In genomic region chr3:16550305-16550675, GRCh38 we compare ENCODE assay signal across 11 cellular contexts. TPM values are rescaled to one million over a fixed set of nuclear protein-coding genes. Genes with fewer than 3 reads are reported as not detected.
A peak's percentile ranks its signal among the peaks of the same experiment; 100 is the strongest.
DNase-seq lines count a peak whose midpoint lies in the region; ATAC-seq and TF ChIP-seq lines count a peak whose summit lies in the region.
"Had no signal": no experiment of that assay in that cellular context is flagged by ENCODE, and none has a peak within 500 bp of the region (broad histone marks: within the 10 kb centered on the region; RNA-seq: fewer than 3 reads in every experiment).

No MANE protein-coding gene starts in this region.

- H3K36me3 Mint-ChIP-seq in activated CD4-positive, alpha-beta T cell treated with anti-CD3 and anti-CD28 coated beads, Interleukin-2, amount 10 ng/mL, durations not matched to agents 7 days and 5 days (ENCODE audit: low read depth), result no peaks in the 10 kb centered on the region

- H3K9me3 Mint-ChIP-seq in activated CD4-positive, alpha-beta T cell treated with anti-CD3 and anti-CD28 coated beads, Interleukin-2, amount 10 ng/mL, durations not matched to agents 7 days and 5 days, result no peaks in the 10 kb centered on the region

- H3K4me3 ChIP-seq in right atrium auricular region (peak overlapping the region in 1 of 2 donors; percentile 4), iPS-18a (ENCODE audit: low read length) (peak overlapping the region; percentile 3)

- no peaks in the 10 kb centered on the region for H3K4me1 ChIP-seq in right atrium auricular region
- peaks cover 8% of the 10 kb centered on the region for H3K4me1 ChIP-seq in iPS-18a (ENCODE audit: control insufficient read depth, low read depth, low read length)
- H3K4me1 ChIP-seq: BE2C had no signal

- POLR2A ChIA-PET in activated CD4-positive, alpha-beta T cell treated with anti-CD3 and anti-CD28 coated beads, Interleukin-2, amount 10 ng/mL, durations not matched to agents 7 days and 5 days (lab: Charles Lee), result no interaction called here

- H3K27ac ChIP-seq in right atrium auricular region (peak overlapping the region in 1 of 2 donors; percentile 18), iPS-18a (ENCODE audit: low read length) (no peak overlapping the region)

- no peak for TF ChIP-seq CTCF in right atrium auricular region (IDR thresholded peaks at IDR 0.05)

- H3K27me3 Mint-ChIP-seq in activated CD4-positive, alpha-beta T cell treated with anti-CD3 and anti-CD28 coated beads, Interleukin-2, amount 10 ng/mL, durations not matched to agents 7 days and 5 days, result peaks cover 10% of the 10 kb centered on the region

- no peak overlapping the region for H3K4me3 Mint-ChIP-seq in activated CD4-positive, alpha-beta T cell treated with anti-CD3 and anti-CD28 coated beads, Interleukin-2, amount 10 ng/mL, durations not matched to agents 7 days and 5 days

- DNase-seq in left cardiac atrium (no peak), right atrium auricular region (ENCODE audit: low spot score) (no peak), SHP77 treated with DMSO at 0.1 percent for 48 hours (lab: John Stamatoyannopoulos, UW) (peak; percentile 47), NCI-H1694 treated with DMSO at 0.1 percent for 48 hours (lab: John Stamatoyannopoulos, UW) (no peak), NCI-H1930 (lab: John Stamatoyannopoulos, UW) (no peak)
- no peak for DNase-seq in activated CD4-positive, alpha-beta T cell treated with anti-CD3 and anti-CD28 coated beads, Interleukin-2, amount 10 ng/mL, durations not matched to agents 7 days and 5 days

- CTCF ChIA-PET in activated CD4-positive, alpha-beta T cell treated with anti-CD3 and anti-CD28 coated beads, Interleukin-2, amount 10 ng/mL, durations not matched to agents 7 days and 5 days (lab: Charles Lee), result interaction anchor here (0.9 to 1.8 kb wide), 10 partner anchors 10 to 292 kb away, joined by 3 to 14 read pairs (median 4); partner anchors contain the start of genes DPH3 and OXNAD1

- ATAC-seq in left cardiac atrium (peak; percentile 16 to 41), HG02885 (IDR thresholded peaks at IDR 0.05; ENCODE audit: poor library complexity, unreplicated experiment) (no peak)

- H3K27ac Mint-ChIP-seq in activated CD4-positive, alpha-beta T cell treated with anti-CD3 and anti-CD28 coated beads, Interleukin-2, amount 10 ng/mL, durations not matched to agents 7 days and 5 days, result no peak overlapping the region

- H3K27me3 ChIP-seq in right atrium auricular region (no peaks in the 10 kb centered on the region), iPS-18a (ENCODE audit: control insufficient read depth, insufficient read depth, low read length) (no peaks in the 10 kb centered on the region)
- H3K27me3 ChIP-seq: BE2C had no signal

- intact Hi-C loops in left cardiac atrium (cut with DNase I), result loop anchor here (1.0 to 10.0 kb wide), 3 partner anchors 259 to 281 kb away; no protein-coding TSS in a partner anchor

- H3K9me3 ChIP-seq in right atrium auricular region (no peaks in the 10 kb centered on the region), iPS-18a (ENCODE audit: control insufficient read depth, low read depth, low read length) (no peaks in the 10 kb centered on the region)
- H3K9me3 ChIP-seq: BE2C had no signal

- peaks cover 12% of the 10 kb centered on the region for H3K4me1 Mint-ChIP-seq in activated CD4-positive, alpha-beta T cell treated with anti-CD3 and anti-CD28 coated beads, Interleukin-2, amount 10 ng/mL, durations not matched to agents 7 days and 5 days

- H3K36me3 ChIP-seq in right atrium auricular region, result no peaks in the 10 kb centered on the region
- no peaks in the 10 kb centered on the region for H3K36me3 ChIP-seq in iPS-18a (ENCODE audit: control insufficient read depth, low read depth, low read length)
- H3K36me3 ChIP-seq: BE2C had no signal

- H3K9ac ChIP-seq in iPS-18a (ENCODE audit: low read length), result peak overlapping the region; percentile 23

RNA-seq across cellular contexts. Expression of gene RFTN1, which starts 36.8 kb away (rescaled TPM):
- total RNA-seq in left cardiac atrium (10 to 100 TPM; 28.0 to 28.8 TPM), right atrium auricular region (10 to 100 TPM; 15.9 to 33.6 TPM)
- total RNA-seq in activated CD4-positive, alpha-beta T cell treated with anti-CD3 and anti-CD28 coated beads, Interleukin-2, amount 10 ng/mL, durations not matched to agents 7 days and 5 days, result 10 to 100 TPM; 57.3 to 57.9 TPM

RNA-seq across cellular contexts. Expression of gene DAZL, which starts 54.9 kb away (rescaled TPM):
- not detected for total RNA-seq in left cardiac atrium
- not detected for total RNA-seq in right atrium auricular region
- total RNA-seq in activated CD4-positive, alpha-beta T cell treated with anti-CD3 and anti-CD28 coated beads, Interleukin-2, amount 10 ng/mL, durations not matched to agents 7 days and 5 days, result not detected
- total RNA-seq: HT1080, pulmonary artery endothelial cell had no signal
